In genomic region chr13:73193541-73193940, GRCh38 we compare ENCODE assay signal across 34 cellular contexts.
"Had no signal": no experiment of that assay in that cellular context is flagged by ENCODE, and none has a peak within 500 bp of the region (broad histone marks: within the 10 kb centered on the region; RNA-seq: fewer than 3 reads in every experiment).

No MANE protein-coding gene starts in this region.

- H3K27ac ChIP-seq: brain microvascular endothelial cell, KMS-11, VCaP had no signal

- H3K4me1 Mint-ChIP-seq: activated B cell treated with CpG ODN at 0.5 μM for 24 hours; activated CD4-positive, alpha-beta memory T cell treated with anti-CD3 and anti-CD28 coated beads, Interleukin-2, amount 10 ng/mL, durations not matched to agents 7 days and 5 days; activated CD8-positive, alpha-beta memory T cell treated with anti-CD3 and anti-CD28 coated beads, Interleukin-2, amount 10 ng/mL, durations not matched to agents 7 days and 5 days had no signal

- FAIRE-seq: RCC 7860 had no signal

- H3K27me3 Mint-ChIP-seq: activated B cell treated with CpG ODN at 0.5 μM for 24 hours; activated naive CD8-positive, alpha-beta T cell had no signal

- H3K4me3 Mint-ChIP-seq: activated B cell treated with CpG ODN at 0.5 μM for 24 hours; activated CD4-positive, alpha-beta memory T cell treated with anti-CD3 and anti-CD28 coated beads, Interleukin-2, amount 10 ng/mL, durations not matched to agents 7 days and 5 days; activated CD8-positive, alpha-beta memory T cell treated with anti-CD3 and anti-CD28 coated beads, Interleukin-2, amount 10 ng/mL, durations not matched to agents 7 days and 5 days; activated naive CD4-positive, alpha-beta T cell treated with anti-CD3 and anti-CD28 coated beads, Interleukin-2, amount 10 ng/mL, durations not matched to agents 7 days and 5 days; activated naive CD8-positive, alpha-beta T cell; activated naive CD8-positive, alpha-beta T cell treated with anti-CD3 and anti-CD28 coated beads, Interleukin-2, amount 50 U/mL, for 24 hours had no signal

- H3K36me3 Mint-ChIP-seq: activated CD8-positive, alpha-beta memory T cell treated with anti-CD3 and anti-CD28 coated beads, Interleukin-2, amount 10 ng/mL, durations not matched to agents 7 days and 5 days; activated naive CD4-positive, alpha-beta T cell treated with anti-CD3 and anti-CD28 coated beads, Interleukin-2, amount 10 ng/mL, durations not matched to agents 7 days and 5 days; activated naive CD8-positive, alpha-beta T cell had no signal

- H3K4me2 ChIP-seq: KMS-11 had no signal

- DNase-seq: activated B cell treated with CpG ODN at 0.5 μM for 24 hours; activated CD4-positive, alpha-beta memory T cell treated with anti-CD3 and anti-CD28 coated beads, Interleukin-2, amount 10 ng/mL, durations not matched to agents 7 days and 5 days; activated CD4-positive, alpha-beta T cell treated with anti-CD3 and anti-CD28 coated beads for 48 hours; activated CD4-positive, CD25-positive, alpha-beta regulatory T cell treated with anti-CD3 and anti-CD28 coated beads, Interleukin-2, amount 50 U/mL, for 72 hours; activated CD8-positive, alpha-beta memory T cell treated with anti-CD3 and anti-CD28 coated beads for 24 hours; activated CD8-positive, alpha-beta memory T cell treated with anti-CD3 and anti-CD28 coated beads, Interleukin-2, amount 10 ng/mL, durations not matched to agents 7 days and 5 days; activated CD8-positive, alpha-beta memory T cell treated with anti-CD3 and anti-CD28 coated beads, Interleukin-2, amount 50 U/mL, for 48 hours; activated effector memory CD4-positive, alpha-beta T cell treated with Interleukin-2 at 50 U/mL for 16 hours; activated naive CD4-positive, alpha-beta T cell treated with anti-CD3 and anti-CD28 coated beads, Interleukin-2, amount 10 ng/mL, durations not matched to agents 7 days and 5 days; activated naive CD8-positive, alpha-beta T cell treated with anti-CD3 and anti-CD28 coated beads, Interleukin-2, amount 50 U/mL, for 24 hours; activated T-cell treated with anti-CD3 and anti-CD28 coated beads, Interleukin-2, amount 50 U/mL, for 48 hours; aorta; brain microvascular endothelial cell; MM.1S; MV-4-11; NCI-H1092; NCI-H1417; NCI-H187; NCI-H2029 treated with DMSO at 0.1 percent for 48 hours; NCI-H2107; NCI-H2171; NCI-H510A; NCI-H748 treated with DMSO at 0.1 percent for 48 hours; NK-92 treated with Interleukin-12 subunit alpha and Interleukin-12 subunit beta, amount 100 ng/mL, for 24 hours; Right ventricle myocardium superior; SW 1271; T-helper 1 cell; T-helper 2 cell; T-helper 9 cell had no signal

- ATAC-seq: activated CD8-positive, alpha-beta memory T cell treated with anti-CD3 and anti-CD28 coated beads, Interleukin-2, amount 10 ng/mL, durations not matched to agents 7 days and 5 days; activated naive CD8-positive, alpha-beta T cell treated with anti-CD3 and anti-CD28 coated beads, Interleukin-2, amount 50 U/mL, for 24 hours; PC-3 had no signal

- H3K27me3 ChIP-seq: brain microvascular endothelial cell had no signal

- H3K9me3 Mint-ChIP-seq: activated B cell treated with CpG ODN at 0.5 μM for 24 hours; activated CD4-positive, alpha-beta memory T cell treated with anti-CD3 and anti-CD28 coated beads, Interleukin-2, amount 10 ng/mL, durations not matched to agents 7 days and 5 days; activated naive CD4-positive, alpha-beta T cell treated with anti-CD3 and anti-CD28 coated beads, Interleukin-2, amount 10 ng/mL, durations not matched to agents 7 days and 5 days; activated naive CD8-positive, alpha-beta T cell treated with anti-CD3 and anti-CD28 coated beads, Interleukin-2, amount 50 U/mL, for 24 hours had no signal

- H3K9ac ChIP-seq: KMS-11 had no signal

- H3K36me3 ChIP-seq: brain microvascular endothelial cell had no signal

- H3K27ac Mint-ChIP-seq: activated B cell treated with CpG ODN at 0.5 μM for 24 hours; activated CD4-positive, alpha-beta memory T cell treated with anti-CD3 and anti-CD28 coated beads, Interleukin-2, amount 10 ng/mL, durations not matched to agents 7 days and 5 days; activated CD8-positive, alpha-beta memory T cell treated with anti-CD3 and anti-CD28 coated beads, Interleukin-2, amount 10 ng/mL, durations not matched to agents 7 days and 5 days; activated naive CD4-positive, alpha-beta T cell treated with anti-CD3 and anti-CD28 coated beads, Interleukin-2, amount 10 ng/mL, durations not matched to agents 7 days and 5 days; activated naive CD8-positive, alpha-beta T cell; activated naive CD8-positive, alpha-beta T cell treated with anti-CD3 and anti-CD28 coated beads, Interleukin-2, amount 50 U/mL, for 24 hours had no signal
